ENCODE assay signal across 22 cellular contexts in genomic region chr7:158366916-158367633, GRCh38.
DNase-seq lines count a peak whose midpoint lies in the region; TF ChIP-seq lines count a peak whose summit lies in the region.
"Had no signal": no experiment of that assay in that cellular context is flagged by ENCODE, and none has a peak within 500 bp of the region (broad histone marks: within the 10 kb centered on the region; RNA-seq: fewer than 3 reads in every experiment).

No MANE protein-coding gene starts in this region.

- H3K4me3 ChIP-seq in BE2C (ENCODE audit: low read depth, low read length) (peak overlapping the region; percentile 33; the same call in 1 of the 2 replicates), HEK293 (ENCODE audit: low read depth, low read length) (no peak overlapping the region), sigmoid colon (no peak overlapping the region)
- H3K4me3 ChIP-seq: A549, GM12878, K562, MG63 had no signal

- H3K27me3 ChIP-seq in BE2C (no peaks in the 10 kb centered on the region), sigmoid colon (no peaks in the 10 kb centered on the region)
- H3K27me3 ChIP-seq: MG63 had no signal

- CTCF ChIA-PET in HEK293 (lab: Yijun Ruan, JAX): no interaction called here

- TF ChIP-seq CTCF in BE2C (IDR thresholded peaks at IDR 0.05; ENCODE audit: low read depth, low read length) (no peak), HEK293 (tag by site-specific recombination; IDR thresholded peaks at IDR 0.05) (no peak), sigmoid colon (IDR thresholded peaks at IDR 0.05) (no peak)

- POLR2A ChIA-PET in HEK293 (lab: Yijun Ruan, JAX): no interaction called here

- intact Hi-C loops in sigmoid colon (cut with DNase I): no loop called here

- no peaks in the 10 kb centered on the region for H3K36me3 ChIP-seq in BE2C
- no peaks in the 10 kb centered on the region for H3K36me3 ChIP-seq in HEK293 (ENCODE audit: control insufficient read depth in 2 of 2, insufficient read depth in 1 of 2, low read length in 2 of 2)
- H3K36me3 ChIP-seq in sigmoid colon: no peaks in the 10 kb centered on the region
- H3K36me3 ChIP-seq: MG63 had no signal

- no peak for TF ChIP-seq EP300 in sigmoid colon (IDR thresholded peaks at IDR 0.05)

- 87 to 91% methylated on average over 19 of the region's 19 CpGs for WGBS in sigmoid colon, 2 donors

- H3K27ac ChIP-seq in HEK293 (ENCODE audit: extremely low read depth, low read depth, low read length): no peak overlapping the region
- H3K27ac ChIP-seq in cingulate gyrus (ENCODE audit: low read depth, low read length): peak overlapping the region; percentile 69
- H3K27ac ChIP-seq in sigmoid colon: no peak overlapping the region
- H3K27ac ChIP-seq: A549 had no signal

- no peak for TF ChIP-seq POLR2A in sigmoid colon (IDR thresholded peaks at IDR 0.05)

- H3K4me1 ChIP-seq in BE2C (peaks cover 4% of the 10 kb centered on the region), HEK293 (ENCODE audit: control insufficient read depth, insufficient read depth, low read length) (no peaks in the 10 kb centered on the region), sigmoid colon (no peaks in the 10 kb centered on the region)
- H3K4me1 ChIP-seq: A549 had no signal

- H3K9me3 ChIP-seq in BE2C: no peaks in the 10 kb centered on the region
- H3K9me3 ChIP-seq in HEK293 (ENCODE audit: control insufficient read depth, insufficient read depth, low read depth, low read length): no peaks in the 10 kb centered on the region
- no peaks in the 10 kb centered on the region for H3K9me3 ChIP-seq in sigmoid colon
- H3K9me3 ChIP-seq: A549, MG63 had no signal

- DNase-seq in BE2C (no peak), sigmoid colon (peak; percentile 36), dermis blood vessel endothelial cell (no peak), dedifferentiated amniotic fluid mesenchymal stem cell (ENCODE audit: extremely low spot score) (no peak)
- DNase-seq in activated CD4-positive, alpha-beta T cell treated with anti-CD3 and anti-CD28 coated beads for 4 hours: no peak
- DNase-seq: CD4-positive, CD25-positive, alpha-beta regulatory T cell; COR-L47; DMS79 treated with DMSO at 0.1 percent for 48 hours; MG63; NCI-H1417; NCI-H1694 treated with DMSO at 0.1 percent for 48 hours; NCI-H2081 treated with DMSO at 0.1 percent for 48 hours; NCI-H2171 treated with DMSO at 0.1 percent for 48 hours; NCI-H446; NCI-H526; OCI-M1; Right ventricle myocardium superior had no signal

TF ChIP-seq in HEK293, 187 proteins besides CTCF, POLR2A, EP300 and RAD21:
- TF ChIP-seq ZNF830 (tag by site-specific recombination; IDR thresholded peaks at IDR 0.05; ENCODE audit: low read depth) (no peak), ZIC2 (tag by site-specific recombination; IDR thresholded peaks at IDR 0.05) (peak; percentile 77)
